Comparison of ENCODE assay signal across 8 cellular contexts in the genomic region with DNA sequence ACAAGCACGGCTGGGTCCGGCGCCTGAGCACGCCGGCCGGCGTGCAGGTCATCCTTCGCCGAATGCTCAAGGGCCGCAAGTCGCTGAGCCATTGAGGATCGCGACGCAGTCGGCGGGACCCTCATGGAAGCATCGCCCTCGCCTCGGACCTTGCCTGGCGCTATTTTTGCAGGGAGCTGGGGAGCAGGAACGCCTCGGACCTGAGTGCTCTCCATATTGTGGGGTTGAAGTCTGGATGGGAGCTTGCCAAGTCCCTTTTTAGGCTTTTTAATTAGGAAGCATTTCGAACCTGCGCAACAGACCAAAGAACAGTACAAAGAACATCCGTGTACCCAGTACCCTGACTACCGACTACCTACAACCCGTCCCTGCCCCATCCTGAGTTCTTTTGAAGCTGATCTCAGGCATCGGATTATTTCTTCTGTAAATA. TPM values are rescaled to one million over a fixed set of nuclear protein-coding genes. Genes with fewer than 3 reads are reported as not detected.
A peak's percentile ranks its signal among the peaks of the same experiment; 100 is the strongest.
DNase-seq lines count a peak whose midpoint lies in the region; ATAC-seq, FAIRE-seq and TF ChIP-seq lines count a peak whose summit lies in the region.

No MANE protein-coding gene starts in this region.

- peak overlapping the region; percentile 94 for H3K4me2 ChIP-seq in K562 (ENCODE audit: insufficient read depth, low read length)

- H3K4me1 ChIP-seq in ACC112 (ENCODE audit: control insufficient read depth, insufficient read depth, low read length, unreplicated experiment), result peaks cover 29% of the 10 kb centered on the region
- H3K4me1 ChIP-seq in K562 (replicated peaks in 1 of 2; ENCODE audit: control insufficient read depth in 2 of 2, insufficient read depth in 2 of 2, low read length in 2 of 2), result peaks cover 32 to 68% of the 10 kb centered on the region in 2 experiments; a peak in 4 of 5 replicates
- H3K4me1 ChIP-seq in mesodermal cell (ENCODE audit: control insufficient read depth, insufficient read depth, low read length, poor library complexity, severe bottlenecking), result peaks cover 11% of the 10 kb centered on the region

- peak overlapping the region; percentile 84 to 94 for H3K9ac ChIP-seq in K562 (ENCODE audit: insufficient read depth in 1 of 2, low read depth in 2 of 2, low read length in 2 of 2)

- H3K9me3 ChIP-seq in K562 (replicated peaks; ENCODE audit: control insufficient read depth, insufficient read depth, low read depth, low read length), result no peaks in the 10 kb centered on the region
- H3K9me3 ChIP-seq in mesodermal cell (ENCODE audit: control insufficient read depth, low read length), result no peaks in the 10 kb centered on the region

- H3K27ac ChIP-seq in ACC112 (ENCODE audit: low read depth, low read length), result peak overlapping the region; percentile 72; the same call in 1 of the 2 replicates
- H3K27ac ChIP-seq in HL-60 (replicated peaks), result peak overlapping the region; percentile 86
- peak overlapping the region; percentile 86 for H3K27ac ChIP-seq in K562 (ENCODE audit: extremely low read depth, low read depth, low read length)
- peak overlapping the region; percentile 72 for H3K27ac ChIP-seq in mesodermal cell (ENCODE audit: low read depth, low read length, severe bottlenecking)

- 0 out of 2 replicates have a peak, but pooled peaks cover 5% of the 10 kb centered on the region for H4K20me1 ChIP-seq in K562 (replicated peaks; ENCODE audit: control insufficient read depth, insufficient read depth, low read length)

- FAIRE-seq in K562 (lab: Jason Lieb, UNC), result peak; percentile 11

- in situ Hi-C loops in K562 (cut with MboI), result no loop called here

- under 1% methylated on average over 28 of the region's 28 CpGs for whole genome bisulfite sequencing in K562 (ENCODE audit: insufficient coverage, low coverage, missing lambda C conversion rate)
- WGBS in mesodermal cell (ENCODE audit: insufficient coverage in 2 of 2), 2 experiments, result 4 to 5% methylated on average over 23 to 24 of the region's 28 CpGs

- no peak for TF ChIP-seq EP300 in K562 (IDR thresholded peaks at IDR 0.05; ENCODE audit: low read length)

- POLR2A ChIA-PET in K562 (lab: Yijun Ruan, JAX), result interaction anchor here (0.7 to 7.7 kb wide), 4 partner anchors 18 to 975 kb away, joined by 4 to 78 read pairs (median 4); a partner anchor contains a TSS

- intact Hi-C loops in K562 (cut with micrococcal nuclease), result no loop called here

- TF ChIP-seq CTCF in HL-60 (IDR thresholded peaks at IDR 0.05; ENCODE audit: insufficient read depth, low read length) (no peak), K562 (IDR thresholded peaks at IDR 0.05 in 2 of 3, conservative IDR thresholded peaks at IDR 0.05 in 1 of 3; ENCODE audit: insufficient read depth in 2 of 3, low read depth in 1 of 3, low read length in 3 of 3) (no peak)

- no peak for TF ChIP-seq RAD21 in K562 (CRISPR knock-in tag; conservative IDR thresholded peaks at IDR 0.05 in 1 of 2, IDR thresholded peaks at IDR 0.05 in 1 of 2)

- DNase-seq in HL-60 (ENCODE audit: low read depth in 1 of 2, low spot score in 1 of 2) (no peak), K562 (ENCODE audit: extremely low read depth in 1 of 4, low spot score in 3 of 4) (no peak), NCI-H2196 (lab: John Stamatoyannopoulos, UW; ENCODE audit: unreplicated experiment) (no peak), ureter (ENCODE audit: low spot score) (no peak)

- no peaks in the 10 kb centered on the region for H3K36me3 ChIP-seq in ACC112 (ENCODE audit: insufficient read depth, low read length)
- peaks cover 16% of the 10 kb centered on the region for H3K36me3 ChIP-seq in K562 (ENCODE audit: control insufficient read depth, insufficient read depth, low read length)
- peaks cover 14% of the 10 kb centered on the region for H3K36me3 ChIP-seq in mesodermal cell (ENCODE audit: control insufficient read depth, insufficient read depth, low read length)

- H2AFZ ChIP-seq in ACC112 (ENCODE audit: low read length, unreplicated experiment), result peak overlapping the region; percentile 95
- peak overlapping the region; percentile 85 for H2AFZ ChIP-seq in K562 (ENCODE audit: low read depth, low read length)

- no TSS peak for BruUV-seq in K562 (replicated peaks; lab: Mats Ljungman, UMichigan)

- TF ChIP-seq POLR2A in K562 (conservative IDR thresholded peaks at IDR 0.05), result 0 out of 2 replicates have a peak, but pooled peaks have one; percentile 5

- H3K27me3 ChIP-seq in ACC112 (ENCODE audit: insufficient read depth, low read length) (no peaks in the 10 kb centered on the region), HL-60 (ENCODE audit: insufficient read depth, poor library complexity, severe bottlenecking) (no peaks in the 10 kb centered on the region), K562 (ENCODE audit: control insufficient read depth in 2 of 2, insufficient read depth in 2 of 2, low read length in 2 of 2) (no peaks in the 10 kb centered on the region)

- no peak for ATAC-seq in K562
- no peak for ATAC-seq in HG02610 (IDR thresholded peaks at IDR 0.05; ENCODE audit: unreplicated experiment)
- ATAC-seq in HG02678 (IDR thresholded peaks at IDR 0.05; ENCODE audit: unreplicated experiment), result no peak

- CTCF ChIA-PET in K562 (lab: Yijun Ruan, JAX; ENCODE audit: low intra/inter-chr PET ratio), result interaction anchor here (1.1 kb wide), 1 partner anchor 28 kb away, joined by 3 read pairs; a partner anchor contains a TSS

- peaks cover 20% of the 10 kb centered on the region for H3K79me2 ChIP-seq in ACC112 (ENCODE audit: control insufficient read depth, insufficient read depth, low read length, unreplicated experiment)
- H3K79me2 ChIP-seq in K562 (ENCODE audit: control insufficient read depth, insufficient read depth, low read length), result peaks cover 51% of the 10 kb centered on the region

- peak overlapping the region; percentile 99 for H3K4me3 ChIP-seq in ACC112 (ENCODE audit: low read depth, low read length)
- H3K4me3 ChIP-seq in HL-60 (replicated peaks; ENCODE audit: insufficient read depth, low read length), result peak overlapping the region; percentile 78
- peak overlapping the region; percentile 58 for H3K4me3 ChIP-seq in K562
- H3K4me3 ChIP-seq in mesodermal cell (ENCODE audit: extremely low read depth, insufficient read depth, low read length, poor library complexity, severe bottlenecking), result peak overlapping the region; percentile 76

- no peaks in the 10 kb centered on the region for H3K9me1 ChIP-seq in K562 (ENCODE audit: control insufficient read depth, insufficient read depth, low read length)

RNA-seq across cellular contexts. Expression of a gene that starts 0.6 kb away (rescaled TPM):
- 19.6 and 23.8 TPM in 2 replicates for total RNA-seq in K562 (2011; cell fraction: chromatin; rRNA removed; ENCODE audit: low replicate concordance)
- total RNA-seq in K562 (2011; cell fraction: nucleolus; rRNA removed), result 18.0 and 22.4 TPM in 2 replicates
- 12.5 and 22.0 TPM in 2 replicates for total RNA-seq in K562 (2011; cell fraction: nucleoplasm; rRNA removed)
- total RNA-seq in K562 (2014; rRNA removed) (191 and 236 TPM in 2 replicates), K562 (2014; rRNA removed; fragmentation: Illumina TruSeq; extraction: Trizol) (40.7 and 46.5 TPM in 2 replicates), K562 (2015; rRNA removed; fragmentation: Illumina TruSeq; extraction: Trizol) (66.9 and 67.3 TPM in 2 replicates), K562 (2021) (129 and 158 TPM in 2 replicates), ureter (48.5 TPM)
- polyA plus RNA-seq in K562 (2011; rRNA removed) (70.2 and 75.9 TPM in 2 replicates), K562 (2014; fragmentation: Illumina TruSeq; extraction: Trizol) (72.5 and 85.4 TPM in 2 replicates), K562 (2014; fragmentation: Nextera tagmentation; extraction: Ambion mirVana) (10 to 100 TPM; 11.5 to 20.6 TPM), K562 (2014; rRNA removed) (256 and 284 TPM in 2 replicates)
- polyA plus RNA-seq in K562 (2011; cell fraction: cytosol; rRNA removed), result 111 and 153 TPM in 2 replicates
- 45.5 and 64.0 TPM in 2 replicates for polyA plus RNA-seq in K562 (2011; cell fraction: nucleus; rRNA removed)
- polyA plus RNA-seq in K562 (2012), result 69.4 and 92.1 TPM in 2 replicates
- polyA minus RNA-seq in K562 (2011; rRNA and poly(A)+ RNA removed), result 19.7 and 20.4 TPM in 2 replicates
- polyA minus RNA-seq in K562 (2011; cell fraction: cytosol; rRNA and poly(A)+ RNA removed), result 15.6 and 16.5 TPM in 2 replicates
- 5.8 and 7.4 TPM in 2 replicates for polyA minus RNA-seq in K562 (2011; cell fraction: nucleus; rRNA and poly(A)+ RNA removed)
- polyA plus RNA-seq in mesodermal cell (2013, experiment 1 of 2), result 74.0 TPM
- 61.0 TPM for polyA plus RNA-seq in mesodermal cell (2013, experiment 2 of 2)

RNA-seq across cellular contexts. Expression of a gene that starts 3.1 kb away (rescaled TPM):
- 15.2 and 39.3 TPM in 2 replicates for total RNA-seq in K562 (2011; cell fraction: chromatin; rRNA removed; ENCODE audit: low replicate concordance)
- total RNA-seq in K562 (2011; cell fraction: nucleolus; rRNA removed), result 28.5 and 28.7 TPM in 2 replicates
- 20.4 and 21.3 TPM in 2 replicates for total RNA-seq in K562 (2011; cell fraction: nucleoplasm; rRNA removed)
- total RNA-seq in K562 (2014; rRNA removed) (43.5 and 67.6 TPM in 2 replicates), K562 (2014; rRNA removed; fragmentation: Illumina TruSeq; extraction: Trizol) (23.2 and 23.5 TPM in 2 replicates), K562 (2015; rRNA removed; fragmentation: Illumina TruSeq; extraction: Trizol) (32.7 and 33.2 TPM in 2 replicates), K562 (2021) (45.1 and 51.4 TPM in 2 replicates), ureter (32.0 TPM)
- polyA plus RNA-seq in K562 (2011; rRNA removed) (33.8 and 43.2 TPM in 2 replicates), K562 (2014; fragmentation: Illumina TruSeq; extraction: Trizol) (72.3 and 80.9 TPM in 2 replicates), K562 (2014; fragmentation: Nextera tagmentation; extraction: Ambion mirVana) (1 to 10 TPM; 1.4 to 4.3 TPM), K562 (2014; rRNA removed) (68.0 and 83.8 TPM in 2 replicates)
- 30.2 and 37.1 TPM in 2 replicates for polyA plus RNA-seq in K562 (2011; cell fraction: cytosol; rRNA removed)
- polyA plus RNA-seq in K562 (2011; cell fraction: nucleus; rRNA removed), result 47.2 and 60.1 TPM in 2 replicates
- polyA plus RNA-seq in K562 (2012), result 77.4 and 90.9 TPM in 2 replicates
- 13.6 and 18.4 TPM in 2 replicates for polyA minus RNA-seq in K562 (2011; rRNA and poly(A)+ RNA removed)
- 5.8 and 7.9 TPM in 2 replicates for polyA minus RNA-seq in K562 (2011; cell fraction: cytosol; rRNA and poly(A)+ RNA removed)
- polyA minus RNA-seq in K562 (2011; cell fraction: nucleus; rRNA and poly(A)+ RNA removed), result 8.5 and 8.7 TPM in 2 replicates
- 81.9 TPM for polyA plus RNA-seq in mesodermal cell (2013, experiment 1 of 2)
- polyA plus RNA-seq in mesodermal cell (2013, experiment 2 of 2), result 59.5 TPM

RNA-seq across cellular contexts. Expression of a gene that starts 3.1 kb away (rescaled TPM):
- 2.0 TPM in 1 of 2 replicates, not detected in the other for total RNA-seq in K562 (2011; cell fraction: chromatin; rRNA removed; ENCODE audit: low replicate concordance)
- 4.0 and 4.2 TPM in 2 replicates for total RNA-seq in K562 (2011; cell fraction: nucleolus; rRNA removed)
- total RNA-seq in K562 (2011; cell fraction: nucleoplasm; rRNA removed), result 1.5 and 1.8 TPM in 2 replicates
- total RNA-seq in K562 (2014; rRNA removed) (5.0 and 5.8 TPM in 2 replicates), K562 (2014; rRNA removed; fragmentation: Illumina TruSeq; extraction: Trizol) (0.22 and 0.29 TPM in 2 replicates), K562 (2015; rRNA removed; fragmentation: Illumina TruSeq; extraction: Trizol) (1.7 and 1.8 TPM in 2 replicates), K562 (2021) (5.6 and 6.6 TPM in 2 replicates), ureter (6.3 TPM)
- polyA plus RNA-seq in K562 (2011; rRNA removed) (2.3 and 4.2 TPM in 2 replicates), K562 (2014; fragmentation: Illumina TruSeq; extraction: Trizol) (0.97 and 2.3 TPM in 2 replicates), K562 (2014; fragmentation: Nextera tagmentation; extraction: Ambion mirVana) (under 1 TPM in 1 of 2 experiments, not detected in 1; 0.04 TPM), K562 (2014; rRNA removed) (3.8 and 5.2 TPM in 2 replicates)
- polyA plus RNA-seq in K562 (2011; cell fraction: cytosol; rRNA removed), result 6.2 and 11.3 TPM in 2 replicates
- polyA plus RNA-seq in K562 (2011; cell fraction: nucleus; rRNA removed), result 2.0 and 2.3 TPM in 2 replicates
- polyA plus RNA-seq in K562 (2012), result 3.7 and 11.4 TPM in 2 replicates
- polyA minus RNA-seq in K562 (2011; rRNA and poly(A)+ RNA removed), result 0.96 and 1.6 TPM in 2 replicates
- 3.3 and 5.3 TPM in 2 replicates for polyA minus RNA-seq in K562 (2011; cell fraction: cytosol; rRNA and poly(A)+ RNA removed)
- polyA minus RNA-seq in K562 (2011; cell fraction: nucleus; rRNA and poly(A)+ RNA removed), result 2.7 and 3.0 TPM in 2 replicates
- polyA plus RNA-seq in mesodermal cell (2013, experiment 1 of 2), result 6.3 TPM
- polyA plus RNA-seq in mesodermal cell (2013, experiment 2 of 2), result 5.8 TPM

RNA-seq across cellular contexts. Expression of a gene that starts 24.6 kb away (rescaled TPM):
- 4.8 and 20.8 TPM in 2 replicates for total RNA-seq in K562 (2011; cell fraction: chromatin; rRNA removed; ENCODE audit: low replicate concordance)
- total RNA-seq in K562 (2011; cell fraction: nucleolus; rRNA removed), result 15.0 and 17.0 TPM in 2 replicates
- total RNA-seq in K562 (2011; cell fraction: nucleoplasm; rRNA removed), result 7.6 and 10.9 TPM in 2 replicates
- total RNA-seq in K562 (2014; rRNA removed), result 6.1 and 6.9 TPM in 2 replicates
- total RNA-seq in K562 (2014; rRNA removed; fragmentation: Illumina TruSeq; extraction: Trizol), result 1.8 and 2.1 TPM in 2 replicates
- 2.9 and 3.5 TPM in 2 replicates for total RNA-seq in K562 (2015; rRNA removed; fragmentation: Illumina TruSeq; extraction: Trizol)
- total RNA-seq in K562 (2021), result 6.2 and 6.7 TPM in 2 replicates
- 2.2 and 3.2 TPM in 2 replicates for polyA plus RNA-seq in K562 (2011; rRNA removed)
- 2.1 and 5.0 TPM in 2 replicates for polyA plus RNA-seq in K562 (2011; cell fraction: cytosol; rRNA removed)
- 8.3 and 16.7 TPM in 2 replicates for polyA plus RNA-seq in K562 (2011; cell fraction: nucleus; rRNA removed)
- 3.2 and 5.8 TPM in 2 replicates for polyA plus RNA-seq in K562 (2012)
- polyA plus RNA-seq in K562 (2014; fragmentation: Illumina TruSeq; extraction: Trizol), result 5.8 and 6.0 TPM in 2 replicates
- polyA plus RNA-seq in K562 (2014; fragmentation: Nextera tagmentation; extraction: Ambion mirVana), result under 1 TPM; 0.63 to 0.64 TPM
- polyA plus RNA-seq in K562 (2014; rRNA removed), result 8.2 and 9.2 TPM in 2 replicates
- polyA minus RNA-seq in K562 (2011; rRNA and poly(A)+ RNA removed), result 0.75 and 1.1 TPM in 2 replicates
- polyA minus RNA-seq in K562 (2011; cell fraction: cytosol; rRNA and poly(A)+ RNA removed), result 1.4 and 3.5 TPM in 2 replicates
- 3.4 and 4.8 TPM in 2 replicates for polyA minus RNA-seq in K562 (2011; cell fraction: nucleus; rRNA and poly(A)+ RNA removed)
- 2.9 TPM for polyA plus RNA-seq in mesodermal cell (2013, experiment 1 of 2)
- polyA plus RNA-seq in mesodermal cell (2013, experiment 2 of 2), result 3.0 TPM
- total RNA-seq in ureter, result 0.23 TPM

RNA-seq across cellular contexts. Expression of a gene that starts 28.4 kb away (rescaled TPM):
- 16.0 and 39.6 TPM in 2 replicates for total RNA-seq in K562 (2011; cell fraction: chromatin; rRNA removed; ENCODE audit: low replicate concordance)
- total RNA-seq in K562 (2011; cell fraction: nucleolus; rRNA removed), result 22.4 and 24.5 TPM in 2 replicates
- total RNA-seq in K562 (2011; cell fraction: nucleoplasm; rRNA removed), result 14.4 and 15.8 TPM in 2 replicates
- total RNA-seq in K562 (2014; rRNA removed), result 2.5 and 3.5 TPM in 2 replicates
- total RNA-seq in K562 (2014; rRNA removed; fragmentation: Illumina TruSeq; extraction: Trizol), result 0.51 and 0.73 TPM in 2 replicates
- total RNA-seq in K562 (2015; rRNA removed; fragmentation: Illumina TruSeq; extraction: Trizol), result 1.6 and 2.4 TPM in 2 replicates
- 7.6 and 8.5 TPM in 2 replicates for total RNA-seq in K562 (2021)
- 2.2 and 5.1 TPM in 2 replicates for polyA plus RNA-seq in K562 (2011; rRNA removed)
- polyA plus RNA-seq in K562 (2011; cell fraction: cytosol; rRNA removed), result 2.8 and 3.7 TPM in 2 replicates
- 32.7 and 44.1 TPM in 2 replicates for polyA plus RNA-seq in K562 (2011; cell fraction: nucleus; rRNA removed)
- polyA plus RNA-seq in K562 (2012), result 4.9 and 11.8 TPM in 2 replicates
- polyA plus RNA-seq in K562 (2014; fragmentation: Illumina TruSeq; extraction: Trizol), result 1.5 and 2.5 TPM in 2 replicates
- under 1 TPM in 1 of 2 experiments, not detected in 1; 0.07 TPM for polyA plus RNA-seq in K562 (2014; fragmentation: Nextera tagmentation; extraction: Ambion mirVana)
- polyA plus RNA-seq in K562 (2014; rRNA removed), result 7.1 and 7.7 TPM in 2 replicates
- polyA minus RNA-seq in K562 (2011; rRNA and poly(A)+ RNA removed), result 1.6 TPM in 2 replicates
- polyA minus RNA-seq in K562 (2011; cell fraction: cytosol; rRNA and poly(A)+ RNA removed), result 1.8 and 4.5 TPM in 2 replicates
- polyA minus RNA-seq in K562 (2011; cell fraction: nucleus; rRNA and poly(A)+ RNA removed), result 10.5 and 14.6 TPM in 2 replicates
- 23.3 TPM for polyA plus RNA-seq in mesodermal cell (2013, experiment 1 of 2)
- 17.4 TPM for polyA plus RNA-seq in mesodermal cell (2013, experiment 2 of 2)
- total RNA-seq in ureter, result 7.9 TPM
